ENCODE assay signal across 10 cellular contexts in the genomic region with DNA sequence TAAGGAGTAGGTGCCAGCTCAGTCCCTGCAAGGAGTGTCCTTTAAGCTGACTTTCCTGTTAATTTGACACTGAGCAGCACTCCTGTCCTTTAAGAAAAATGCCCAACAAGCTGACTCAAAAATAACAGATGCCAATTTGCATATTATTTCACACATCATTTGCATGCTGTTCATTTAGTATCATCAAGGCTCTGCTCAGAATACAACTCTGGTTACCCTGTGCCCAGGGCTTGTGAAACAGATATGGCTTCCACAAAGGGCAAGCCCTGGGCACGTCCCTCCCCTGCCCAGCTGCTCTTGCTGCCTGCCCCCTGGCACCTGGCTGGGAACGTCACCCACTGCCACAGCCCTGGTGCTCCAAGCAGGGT. TPM values are rescaled to one million over a fixed set of nuclear protein-coding genes. Genes with fewer than 3 reads are reported as not detected.
DNase-seq lines count a peak whose midpoint lies in the region; ATAC-seq and TF ChIP-seq lines count a peak whose summit lies in the region.
"Had no signal": no experiment of that assay in that cellular context is flagged by ENCODE, and none has a peak within 500 bp of the region (broad histone marks: within the 10 kb centered on the region; RNA-seq: fewer than 3 reads in every experiment).

No MANE protein-coding gene starts in this region.

- H3K4me3 ChIP-seq in GM12865 (ENCODE audit: low read depth, low read length): peak overlapping the region; percentile 79

- H3K9me3 Mint-ChIP-seq in dendritic cell treated with granulocyte-macrophage colony-stimulating factor and Interleukin-4, amounts not matched to agents 40 ng/mL and 50 ng/mL, for 4 days: no peaks in the 10 kb centered on the region
- H3K9me3 Mint-ChIP-seq in type B pancreatic cell: no peaks in the 10 kb centered on the region

- DNase-seq in GM12865 (ENCODE audit: low read depth): peak; percentile 85
- no peak for DNase-seq in DMS53 treated with DMSO at 0.1 percent for 48 hours (lab: John Stamatoyannopoulos, UW; ENCODE audit: unreplicated experiment)
- DNase-seq in type B pancreatic cell (ENCODE audit: extremely low spot score, unreplicated experiment): no peak
- no peak for DNase-seq in GM19238 (ENCODE audit: insufficient read length, low spot score)
- no peak for DNase-seq in DMS79 treated with DMSO at 0.1 percent for 48 hours (lab: John Stamatoyannopoulos, UW)

- peak overlapping the region; percentile 69 for H3K27ac Mint-ChIP-seq in dendritic cell treated with granulocyte-macrophage colony-stimulating factor and Interleukin-4, amounts not matched to agents 40 ng/mL and 50 ng/mL, for 4 days
- H3K27ac Mint-ChIP-seq in type B pancreatic cell: no peak overlapping the region
- H3K27ac Mint-ChIP-seq: activated naive CD8-positive, alpha-beta T cell had no signal

- H3K4me1 Mint-ChIP-seq in dendritic cell treated with granulocyte-macrophage colony-stimulating factor and Interleukin-4, amounts not matched to agents 40 ng/mL and 50 ng/mL, for 4 days (ENCODE audit: low read depth): peaks cover 13% of the 10 kb centered on the region
- peaks cover 35% of the 10 kb centered on the region for H3K4me1 Mint-ChIP-seq in type B pancreatic cell (ENCODE audit: unreplicated experiment)

- no peak overlapping the region for H3K4me3 Mint-ChIP-seq in dendritic cell treated with granulocyte-macrophage colony-stimulating factor and Interleukin-4, amounts not matched to agents 40 ng/mL and 50 ng/mL, for 4 days
- no peak overlapping the region for H3K4me3 Mint-ChIP-seq in type B pancreatic cell
- H3K4me3 Mint-ChIP-seq: activated naive CD8-positive, alpha-beta T cell had no signal

- intact Hi-C loops in dendritic cell treated with granulocyte-macrophage colony-stimulating factor and Interleukin-4, amounts not matched to agents 40 ng/mL and 50 ng/mL, for 4 days (cut with micrococcal nuclease): no loop called here

- ATAC-seq in GM19397 (IDR thresholded peaks at IDR 0.05; ENCODE audit: unreplicated experiment): peak; percentile 36
- ATAC-seq in HG03060 (IDR thresholded peaks at IDR 0.05; ENCODE audit: low read depth, unreplicated experiment): peak; percentile 40

- no peaks in the 10 kb centered on the region for H3K36me3 Mint-ChIP-seq in dendritic cell treated with granulocyte-macrophage colony-stimulating factor and Interleukin-4, amounts not matched to agents 40 ng/mL and 50 ng/mL, for 4 days (ENCODE audit: low read depth)
- H3K36me3 Mint-ChIP-seq in type B pancreatic cell: no peaks in the 10 kb centered on the region
- H3K36me3 Mint-ChIP-seq: activated naive CD8-positive, alpha-beta T cell had no signal

- H3K27me3 Mint-ChIP-seq in dendritic cell treated with granulocyte-macrophage colony-stimulating factor and Interleukin-4, amounts not matched to agents 40 ng/mL and 50 ng/mL, for 4 days: peaks cover 18% of the 10 kb centered on the region
- H3K27me3 Mint-ChIP-seq in type B pancreatic cell: peaks cover 22% of the 10 kb centered on the region

- no peak for TF ChIP-seq CTCF in GM12865 (IDR thresholded peaks at IDR 0.05; ENCODE audit: insufficient read depth, low read depth, low read length, missing control alignments)
- no peak for TF ChIP-seq CTCF in type B pancreatic cell (conservative IDR thresholded peaks at IDR 0.05)

RNA-seq across cellular contexts. Expression of a gene that starts 10.3 kb away (rescaled TPM):
- 0.45 and 3.8 TPM in 2 replicates for total RNA-seq in type B pancreatic cell (ENCODE audit: low replicate concordance)
- total RNA-seq: fibroblast of villous mesenchyme had no signal
